In the genomic region with DNA sequence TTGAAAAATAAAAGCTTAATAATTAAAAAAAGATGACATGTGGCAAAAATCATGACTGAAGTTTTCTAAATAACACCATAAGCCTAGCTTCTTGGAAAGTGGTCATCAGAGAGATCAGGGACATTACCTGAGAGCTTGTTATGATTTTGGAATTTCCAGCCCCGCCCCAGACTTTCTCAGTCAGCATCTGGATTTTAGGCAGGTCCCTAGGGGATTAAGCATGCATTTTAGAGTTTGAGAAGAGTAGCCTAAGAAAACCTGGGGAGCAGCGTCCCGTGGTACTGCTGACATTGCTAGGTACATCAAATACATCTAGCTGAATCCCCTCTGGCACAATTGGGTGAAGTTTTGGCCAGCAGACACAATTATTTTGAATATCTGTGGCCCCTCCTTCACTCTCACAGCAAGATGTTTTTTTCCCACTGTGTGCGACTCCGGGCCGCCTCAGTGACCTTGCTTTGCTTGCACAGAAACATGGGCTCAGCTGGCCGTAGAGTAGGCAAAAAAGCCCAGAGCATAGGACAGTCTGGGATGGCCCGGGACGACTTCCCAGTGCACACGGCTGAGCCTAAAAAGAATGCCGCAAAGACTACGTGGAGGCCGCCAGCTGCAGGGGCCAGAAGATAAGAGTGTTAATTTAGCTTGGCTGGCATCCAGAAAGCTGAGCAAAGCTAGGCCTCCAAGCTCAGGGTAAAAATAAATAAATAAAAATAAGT, we compare ENCODE assay signal across 10 cellular contexts. TPM values are rescaled to one million over a fixed set of nuclear protein-coding genes. Genes with fewer than 3 reads are reported as not detected.
A peak's percentile ranks its signal among the peaks of the same experiment; 100 is the strongest.
DNase-seq lines count a peak whose midpoint lies in the region; ATAC-seq and TF ChIP-seq lines count a peak whose summit lies in the region.
"Had no signal": no experiment of that assay in that cellular context is flagged by ENCODE, and none has a peak within 500 bp of the region (broad histone marks: within the 10 kb centered on the region; RNA-seq: fewer than 3 reads in every experiment).

No MANE protein-coding gene starts in this region.

- no peak for TF ChIP-seq CTCF in esophagus squamous epithelium (IDR thresholded peaks at IDR 0.05)

- peak overlapping the region in 1 of 4 donors; percentile 40 for H3K4me3 ChIP-seq in esophagus squamous epithelium
- H3K4me3 ChIP-seq in rectal smooth muscle tissue (ENCODE audit: low read length): no peak overlapping the region

- peak; percentile 66 for DNase-seq in Daoy (ENCODE audit: low read depth)
- DNase-seq in NCI-H524 treated with DMSO at 0.1 percent for 48 hours (lab: John Stamatoyannopoulos, UW): peak; percentile 18
- DNase-seq in esophagus squamous epithelium (lab: John Stamatoyannopoulos, UW): no peak
- DNase-seq in AML-193 (lab: John Stamatoyannopoulos, UW): no peak
- DNase-seq in SW480 (ENCODE audit: low spot score): no peak
- DNase-seq: activated naive CD8-positive, alpha-beta T cell treated with anti-CD3 and anti-CD28 coated beads, Interleukin-2, amount 10 ng/mL, durations not matched to agents 7 days and 5 days; NCI-H187 had no signal

- no peak overlapping the region for H3K9ac ChIP-seq in rectal smooth muscle tissue (ENCODE audit: low read length)

- intact Hi-C loops in esophagus squamous epithelium (cut with DNase I): no loop called here

- ATAC-seq in HG02885 (IDR thresholded peaks at IDR 0.05; ENCODE audit: poor library complexity, unreplicated experiment) (no peak), HG03095 (IDR thresholded peaks at IDR 0.05; ENCODE audit: unreplicated experiment) (no peak)

- peaks cover 10 to 48% (median 20%) of the 10 kb centered on the region in 3 donors for H3K4me1 ChIP-seq in esophagus squamous epithelium
- H3K4me1 ChIP-seq in rectal smooth muscle tissue (ENCODE audit: control insufficient read depth, insufficient read depth, low read length): peaks cover 11% of the 10 kb centered on the region

- no peaks in the 10 kb centered on the region for H3K9me3 ChIP-seq in esophagus squamous epithelium

- WGBS in esophagus squamous epithelium, 2 donors: 54 to 56% methylated on average over 7 to 12 of the region's 13 CpGs

- no peak for TF ChIP-seq POLR2A in esophagus squamous epithelium (IDR thresholded peaks at IDR 0.05)

- H3K27ac ChIP-seq in esophagus squamous epithelium (peak overlapping the region; percentile 47 to 81 (median 71)), rectal smooth muscle tissue (ENCODE audit: low read depth, low read length) (peak overlapping the region; percentile 39)

- no peaks in the 10 kb centered on the region for H3K27me3 ChIP-seq in esophagus squamous epithelium
- no peaks in the 10 kb centered on the region for H3K27me3 ChIP-seq in rectal smooth muscle tissue (ENCODE audit: control insufficient read depth, insufficient read depth, low read length)

- no peaks in the 10 kb centered on the region for H3K36me3 ChIP-seq in esophagus squamous epithelium
- H3K36me3 ChIP-seq in rectal smooth muscle tissue (ENCODE audit: control insufficient read depth, insufficient read depth, low read length): no peaks in the 10 kb centered on the region

RNA-seq across cellular contexts. Expression of a gene that starts 58.6 kb away (rescaled TPM):
- total RNA-seq in Daoy (2014; rRNA removed; shearing (Covaris generic)): 24.2 and 32.1 TPM in 2 replicates
- 10 to 100 TPM; 16.9 to 47.5 (median 24.3) TPM for total RNA-seq in esophagus squamous epithelium

Comparison
In these comparisons a context has a peak if more than half of its experiments do, and no peak if none do; other contexts are left out.
1. DNase-seq: peak in Daoy (single experiment) and NCI-H524 treated with DMSO at 0.1 percent for 48 hours (single experiment); none in esophagus squamous epithelium (single experiment), AML-193 (0 of 2) and SW480 (single experiment).